ENCODE assay signal across 9 cellular contexts in genomic region chr12:88242161-88242925, GRCh38.
DNase-seq lines count a peak whose midpoint lies in the region; ATAC-seq and TF ChIP-seq lines count a peak whose summit lies in the region.
"Had no signal": no experiment of that assay in that cellular context is flagged by ENCODE, and none has a peak within 500 bp of the region (broad histone marks: within the 10 kb centered on the region; RNA-seq: fewer than 3 reads in every experiment).

No MANE protein-coding gene starts in this region.

- ATAC-seq in activated CD4-positive, CD25-positive, alpha-beta regulatory T cell treated with anti-CD3 and anti-CD28 coated beads, Interleukin-2, amount 50 U/mL, for 24 hours: peak; percentile 97

- H3K4me1 ChIP-seq in KMS-11 (ENCODE audit: low read depth, poor library complexity, severe bottlenecking): peaks cover 15% of the 10 kb centered on the region
- H3K4me1 ChIP-seq: BLaER1 had no signal

- no peak overlapping the region for H3K9ac ChIP-seq in KMS-11
- H3K9ac ChIP-seq: BLaER1 had no signal

- TF ChIP-seq CTCF in KMS-11 (conservative IDR thresholded peaks at IDR 0.05; ENCODE audit: low read depth, low read length): no peak

- no peak overlapping the region for H3K4me3 ChIP-seq in KMS-11 (IDR thresholded peaks at IDR 0.05; ENCODE audit: insufficient read depth, low read depth, low read length)
- H3K4me3 ChIP-seq: BLaER1 had no signal

- no peak for DNase-seq in activated CD4-positive, CD25-positive, alpha-beta regulatory T cell treated with anti-CD3 and anti-CD28 coated beads, Interleukin-2, amount 50 U/mL, for 72 hours
- DNase-seq in dermis blood vessel endothelial cell (peak; percentile 83), smooth muscle cell of the brain vasculature (ENCODE audit: low read depth, low spot score) (peak; percentile 35), NAMALWA (ENCODE audit: low spot score) (no peak), retina (no peak), NCI-H2107 (lab: John Stamatoyannopoulos, UW) (no peak)

- H3K36me3 ChIP-seq in KMS-11 (ENCODE audit: insufficient read depth): no peaks in the 10 kb centered on the region
- H3K36me3 ChIP-seq: BLaER1 had no signal

- peak overlapping the region; percentile 52 for H2AFZ ChIP-seq in KMS-11 (ENCODE audit: low read depth)

- peak overlapping the region; percentile 54 for H3K4me2 ChIP-seq in KMS-11
- H3K4me2 ChIP-seq: BLaER1 had no signal

- H3K79me2 ChIP-seq in KMS-11 (ENCODE audit: insufficient read depth, low read depth): no peaks in the 10 kb centered on the region; the same call in 1 of the 2 replicates

- no peaks in the 10 kb centered on the region for H4K20me1 ChIP-seq in KMS-11 (ENCODE audit: insufficient read depth)
- H4K20me1 ChIP-seq: BLaER1 had no signal

- no peaks in the 10 kb centered on the region for H3K27me3 ChIP-seq in KMS-11 (ENCODE audit: insufficient read depth, low read depth)
- H3K27me3 ChIP-seq: BLaER1 had no signal

- H3K27ac ChIP-seq in KMS-11: no peak overlapping the region; the same call in 1 of the 2 replicates
- H3K27ac ChIP-seq: BLaER1 had no signal

Comparison
In these comparisons a context has a peak if more than half of its experiments do, and no peak if none do; other contexts are left out.
1. DNase-seq: peak in dermis blood vessel endothelial cell (single experiment) and smooth muscle cell of the brain vasculature (single experiment); none in activated CD4-positive, CD25-positive, alpha-beta regulatory T cell treated with anti-CD3 and anti-CD28 coated beads, Interleukin-2, amount 50 U/mL, for 72 hours (single experiment), NAMALWA (single experiment), retina (single experiment) and NCI-H2107 (single experiment).